ENCODE assay signal across 17 cellular contexts in genomic region chr4:98210293-98210692, GRCh38. TPM values are rescaled to one million over a fixed set of nuclear protein-coding genes. Genes with fewer than 3 reads are reported as not detected.
DNase-seq lines count a peak whose midpoint lies in the region; TF ChIP-seq lines count a peak whose summit lies in the region.
"Had no signal": no experiment of that assay in that cellular context is flagged by ENCODE, and none has a peak within 500 bp of the region (broad histone marks: within the 10 kb centered on the region; RNA-seq: fewer than 3 reads in every experiment).

No MANE protein-coding gene starts in this region.

- no peak for TF ChIP-seq CTCF in thyroid gland (IDR thresholded peaks at IDR 0.05)

- no peaks in the 10 kb centered on the region for H3K27me3 ChIP-seq in thyroid gland
- H3K27me3 ChIP-seq: BLaER1 had no signal

- H3K36me3 ChIP-seq in thyroid gland = no peaks in the 10 kb centered on the region
- H3K36me3 ChIP-seq: BLaER1 had no signal

- intact Hi-C loops in thyroid gland (cut with DNase I) (no loop called here), posterior vena cava (cut with DNase I) (no loop called here)

- no peak for TF ChIP-seq POLR2A in thyroid gland (IDR thresholded peaks at IDR 0.05)

- no peaks in the 10 kb centered on the region for H3K9me3 ChIP-seq in thyroid gland
- H3K9me3 ChIP-seq: BLaER1 had no signal

- H3K4me1 ChIP-seq in thyroid gland = peaks cover 0 to 6% of the 10 kb centered on the region in 2 donors
- H3K4me1 ChIP-seq: BLaER1 had no signal

- 24 to 25% methylated on average over 1 of the region's 1 CpG for WGBS in thyroid gland, 2 donors

- no peak overlapping the region for H3K4me3 ChIP-seq in thyroid gland (replicated peaks in 1 of 3)
- H3K4me3 ChIP-seq: BLaER1 had no signal

- DNase-seq in NCI-H446 (lab: John Stamatoyannopoulos, UW) (peak; percentile 6 to 15), NCI-H446 treated with DMSO at 0.1 percent for 48 hours (lab: John Stamatoyannopoulos, UW) (no peak), DMS79 treated with DMSO at 0.1 percent for 48 hours (lab: John Stamatoyannopoulos, UW) (peak; percentile 14), fibroblast of peridontal ligament (ENCODE audit: extremely low read depth) (peak; percentile 16), thyroid gland (no peak), posterior vena cava (ENCODE audit: low spot score) (no peak)
- no peak for DNase-seq in activated CD4-positive, alpha-beta T cell treated with anti-CD3 and anti-CD28 coated beads for 4 hours
- DNase-seq: 8988T; CD4-positive, alpha-beta memory T cell; DMS153; GDM1; GOT3; H7; HFFc6; IMR-90 had no signal

- H3K27ac ChIP-seq in thyroid gland = peak overlapping the region in 2 of 3 donors; percentile 6 to 31
- H3K27ac ChIP-seq: BLaER1, HL-60 had no signal

RNA-seq across cellular contexts. Expression of gene RAP1GDS1, which starts 50.9 kb away (rescaled TPM):
- total RNA-seq in thyroid gland (10 to 100 TPM; 36.2 to 40.9 (median 37.9) TPM), posterior vena cava (10 to 100 TPM; 36.1 to 40.3 TPM)

Comparison
In these comparisons a context has a peak if more than half of its experiments do, and no peak if none do; other contexts are left out.
1. DNase-seq: peak in NCI-H446 (2 of 2), DMS79 treated with DMSO at 0.1 percent for 48 hours (single experiment) and fibroblast of peridontal ligament (single experiment); none in NCI-H446 treated with DMSO at 0.1 percent for 48 hours (single experiment), thyroid gland (0 of 2), activated CD4-positive, alpha-beta T cell treated with anti-CD3 and anti-CD28 coated beads for 4 hours (0 of 2) and posterior vena cava (single experiment).